ENCODE assay signal across 17 cellular contexts in genomic region chr6:125285936-125286335, GRCh38. TPM values are rescaled to one million over a fixed set of nuclear protein-coding genes. Genes with fewer than 3 reads are reported as not detected.
DNase-seq lines count a peak whose midpoint lies in the region; ATAC-seq and TF ChIP-seq lines count a peak whose summit lies in the region.
"Had no signal": no experiment of that assay in that cellular context is flagged by ENCODE, and none has a peak within 500 bp of the region (broad histone marks: within the 10 kb centered on the region; RNA-seq: fewer than 3 reads in every experiment).

No MANE protein-coding gene starts in this region.

- H2BK5ac ChIP-seq in IMR-90 (ENCODE audit: low read depth, low read length, poor library complexity, severe bottlenecking) (peak overlapping the region; percentile 52), mesenchymal stem cell (ENCODE audit: low read depth, low read length, poor library complexity, severe bottlenecking) (no peak overlapping the region)

- no peaks in the 10 kb centered on the region for H3K9me2 ChIP-seq in GM23248 (ENCODE audit: insufficient read depth)

- H3K4ac ChIP-seq in IMR-90 (ENCODE audit: low read depth, low read length) (no peak overlapping the region), mesenchymal stem cell (ENCODE audit: low read depth in 1 of 2, low read length in 2 of 2) (no peak overlapping the region)

- H3K27me3 ChIP-seq in GM23248 (replicated peaks; ENCODE audit: insufficient read depth) (no peaks in the 10 kb centered on the region), IMR-90 (ENCODE audit: control insufficient read depth, insufficient read depth, low read length) (no peaks in the 10 kb centered on the region), mesenchymal stem cell (ENCODE audit: control insufficient read depth in 1 of 2, insufficient read depth in 1 of 2, low read length in 2 of 2) (no peaks in the 10 kb centered on the region), sigmoid colon (no peaks in the 10 kb centered on the region)
- H3K27me3 ChIP-seq: BLaER1 had no signal

- DNase-seq in GM23248: peak; percentile 19
- peak; percentile 57 for DNase-seq in IMR-90
- DNase-seq in choroid plexus epithelial cell (ENCODE audit: low read depth): peak; percentile 55
- peak; percentile 14 for DNase-seq in mesenchymal stem cell
- DNase-seq in sigmoid colon: no peak
- no peak for DNase-seq in KG1 (lab: John Stamatoyannopoulos, UW)
- DNase-seq in cortex of kidney (lab: John Stamatoyannopoulos, UW): no peak
- DNase-seq in mucosa of descending colon: no peak
- DNase-seq: 8988T; CD4-positive, alpha-beta memory T cell; DMS153; DMS79; GDM1; GOT3; H7 had no signal

- H3K27ac ChIP-seq in GM23248: no peak overlapping the region
- H3K27ac ChIP-seq in IMR-90 (ENCODE audit: insufficient read depth, low read length): no peak overlapping the region
- H3K27ac ChIP-seq in mesenchymal stem cell (ENCODE audit: low read length, poor library complexity, severe bottlenecking): no peak overlapping the region
- no peak overlapping the region for H3K27ac ChIP-seq in sigmoid colon
- H3K27ac ChIP-seq: BLaER1 had no signal

- TF ChIP-seq CTCF in IMR-90 (conservative IDR thresholded peaks at IDR 0.05; ENCODE audit: low read depth, low read length) (no peak), choroid plexus epithelial cell (conservative IDR thresholded peaks at IDR 0.05; ENCODE audit: low read depth, low read length) (no peak), sigmoid colon (IDR thresholded peaks at IDR 0.05) (no peak), mucosa of descending colon (IDR thresholded peaks at IDR 0.05) (no peak)

- TF ChIP-seq RAD21 in IMR-90 (IDR thresholded peaks at IDR 0.05; ENCODE audit: low read length): no peak

- POLR2A ChIA-PET in IMR-90 (lab: Charles Lee; ENCODE audit: unreplicated experiment): no interaction called here

- H3K18ac ChIP-seq in IMR-90 (ENCODE audit: low read depth, low read length) (peak overlapping the region; percentile 5; the same call in 1 of the 2 replicates), mesenchymal stem cell (ENCODE audit: low read depth in 1 of 2, low read length in 2 of 2) (no peak overlapping the region)

- H4K20me1 ChIP-seq in GM23248 (ENCODE audit: insufficient read depth): no peaks in the 10 kb centered on the region
- H4K20me1 ChIP-seq in IMR-90 (ENCODE audit: insufficient read depth, low read length): no peaks in the 10 kb centered on the region

- dilution Hi-C loops in IMR-90 (cut with HindIII; ENCODE audit: low sequenced_read_pairs, unreplicated experiment): no loop called here

- no TSS peak for BruUV-seq in IMR-90 (replicated peaks; lab: Mats Ljungman, UMichigan)

- no peak overlapping the region for H4K91ac ChIP-seq in IMR-90 (ENCODE audit: insufficient read depth, low read depth, low read length)
- no peak overlapping the region for H4K91ac ChIP-seq in mesenchymal stem cell (ENCODE audit: low read length)

- H2BK12ac ChIP-seq in mesenchymal stem cell (ENCODE audit: low read length in 2 of 2): no peak overlapping the region

- H3K4me3 ChIP-seq in GM23248 (no peak overlapping the region), IMR-90 (ENCODE audit: insufficient read depth, low read depth, low read length) (no peak overlapping the region), choroid plexus epithelial cell (ENCODE audit: low read depth, low read length) (no peak overlapping the region), mesenchymal stem cell (ENCODE audit: insufficient read depth in 1 of 2, low read depth in 1 of 2, low read length in 2 of 2) (no peak overlapping the region), sigmoid colon (no peak overlapping the region), mucosa of descending colon (no peak overlapping the region)
- H3K4me3 ChIP-seq: BLaER1 had no signal

- no peaks in the 10 kb centered on the region for H3F3A ChIP-seq in GM23248 (ENCODE audit: insufficient read depth)

- in situ Hi-C loops in GM23248 (cut with MboI) (no loop called here), IMR-90 (cut with MboI; ENCODE audit: low sequenced_read_pairs) (no loop called here)

- no peak for TF ChIP-seq EP300 in sigmoid colon (IDR thresholded peaks at IDR 0.05)

- H3K36me3 ChIP-seq in GM23248 (ENCODE audit: low read depth): peaks cover 25% of the 10 kb centered on the region
- peaks cover 11% of the 10 kb centered on the region for H3K36me3 ChIP-seq in IMR-90 (ENCODE audit: control insufficient read depth, insufficient read depth, low read length)
- H3K36me3 ChIP-seq in mesenchymal stem cell (ENCODE audit: control insufficient read depth in 1 of 2, insufficient read depth in 2 of 2, low read depth in 1 of 2, low read length in 2 of 2): peaks cover 10 to 59% of the 10 kb centered on the region in 2 experiments
- H3K36me3 ChIP-seq in sigmoid colon: peaks cover 0 to 54% (median 4%) of the 10 kb centered on the region in 4 donors
- H3K36me3 ChIP-seq in mucosa of descending colon (ENCODE audit: low read depth): no peaks in the 10 kb centered on the region

- H3K79me1 ChIP-seq in IMR-90 (ENCODE audit: low read depth in 1 of 2, low read length in 2 of 2) (peaks cover 4 to 14% of the 10 kb centered on the region in 2 experiments), mesenchymal stem cell (replicated peaks; ENCODE audit: low read length, poor library complexity, severe bottlenecking) (peaks cover 8% of the 10 kb centered on the region)

- H3K23ac ChIP-seq in IMR-90 (ENCODE audit: low read depth, low read length) (no peak overlapping the region), mesenchymal stem cell (ENCODE audit: low read length in 2 of 2) (no peak overlapping the region)

- intact Hi-C loops in IMR-90 (cut with micrococcal nuclease) (no loop called here), sigmoid colon (cut with DNase I) (no loop called here), mucosa of descending colon (cut with DNase I, micrococcal nuclease) (no loop called here)

- no peak overlapping the region for H2BK20ac ChIP-seq in IMR-90 (ENCODE audit: low read depth, low read length)

- no peak for TF ChIP-seq POLR2A in IMR-90 (IDR thresholded peaks at IDR 0.05; ENCODE audit: low read depth, low read length)
- TF ChIP-seq POLR2A in sigmoid colon (IDR thresholded peaks at IDR 0.05): no peak

- no peak overlapping the region for H2AK9ac ChIP-seq in IMR-90 (replicated peaks; ENCODE audit: low read depth, low read length, poor library complexity)

- no peak overlapping the region for H2BK120ac ChIP-seq in IMR-90 (ENCODE audit: low read depth, low read length)
- no peak overlapping the region for H2BK120ac ChIP-seq in mesenchymal stem cell (ENCODE audit: low read depth, low read length)

- H3K56ac ChIP-seq in IMR-90 (ENCODE audit: extremely low read depth, insufficient read depth, low read length): no peak overlapping the region

- 94% methylated on average over 1 of the region's 1 CpG for WGBS in GM23248 (ENCODE audit: low coverage in 1 of 2, low lambda C conversion rate in 2 of 2, missing lambda C conversion rate in 2 of 2), 2 experiments
- WGBS in IMR-90 (ENCODE audit: extremely low coverage in 2 of 2, insufficient read length in 1 of 2), 2 experiments: no CpG with 5 or more reads among the region's 1 CpG
- no CpG with 5 or more reads among the region's 1 CpG for WGBS in mesenchymal stem cell
- WGBS in sigmoid colon, 2 donors: 96 to 100% methylated on average over 1 of the region's 1 CpG

- H3K79me2 ChIP-seq in GM23248 (ENCODE audit: insufficient read depth): peaks cover 49% of the 10 kb centered on the region

- H2AK5ac ChIP-seq in IMR-90 (ENCODE audit: low read depth, low read length): no peak overlapping the region
- H2AK5ac ChIP-seq in mesenchymal stem cell (ENCODE audit: low read length, severe bottlenecking): no peak overlapping the region

- H3K4me2 ChIP-seq in GM23248 (ENCODE audit: unreplicated experiment): no peak overlapping the region
- no peak overlapping the region for H3K4me2 ChIP-seq in IMR-90 (ENCODE audit: low read depth, low read length)
- no peak overlapping the region for H3K4me2 ChIP-seq in mesenchymal stem cell (ENCODE audit: low read length, poor library complexity, severe bottlenecking)
- H3K4me2 ChIP-seq: BLaER1 had no signal

- H3K4me1 ChIP-seq in GM23248 (ENCODE audit: insufficient read depth) (no peaks in the 10 kb centered on the region), IMR-90 (ENCODE audit: control insufficient read depth, insufficient read depth, low read length) (no peaks in the 10 kb centered on the region), mesenchymal stem cell (ENCODE audit: control insufficient read depth, insufficient read depth, low read depth, low read length) (no peaks in the 10 kb centered on the region), sigmoid colon (no peaks in the 10 kb centered on the region), mucosa of descending colon (ENCODE audit: low read depth) (no peaks in the 10 kb centered on the region)
- H3K4me1 ChIP-seq: BLaER1 had no signal

- CTCF ChIA-PET in IMR-90 (lab: Yijun Ruan, JAX): no interaction called here

- H4K8ac ChIP-seq in IMR-90 (ENCODE audit: low read depth in 2 of 2, low read length in 2 of 2) (no peak overlapping the region), mesenchymal stem cell (ENCODE audit: low read length) (no peak overlapping the region)

- H3K9ac ChIP-seq in GM23248: no peak overlapping the region
- no peak overlapping the region for H3K9ac ChIP-seq in IMR-90 (ENCODE audit: low read depth, low read length)
- no peak overlapping the region for H3K9ac ChIP-seq in mesenchymal stem cell (ENCODE audit: low read length)
- H3K9ac ChIP-seq: BLaER1 had no signal

- no peak overlapping the region for H2BK15ac ChIP-seq in IMR-90 (ENCODE audit: low read depth, low read length)
- H2BK15ac ChIP-seq in mesenchymal stem cell (ENCODE audit: low read depth, poor library complexity, severe bottlenecking): no peak overlapping the region

- peak; percentile 71 for ATAC-seq in IMR-90 (ENCODE audit: low read depth)
- ATAC-seq in mucosa of descending colon: no peak
- ATAC-seq: HCT116 had no signal

- H3K9me3 ChIP-seq in GM23248 (ENCODE audit: low read depth) (no peaks in the 10 kb centered on the region), IMR-90 (ENCODE audit: control insufficient read depth, insufficient read depth, low read length) (no peaks in the 10 kb centered on the region), mesenchymal stem cell (ENCODE audit: control insufficient read depth, low read length) (peaks cover 14% of the 10 kb centered on the region), sigmoid colon (no peaks in the 10 kb centered on the region), mucosa of descending colon (peaks cover 6% of the 10 kb centered on the region)

- no peak overlapping the region for H4K5ac ChIP-seq in IMR-90 (ENCODE audit: low read depth, low read length)

- H3K9me1 ChIP-seq in IMR-90 (ENCODE audit: insufficient read depth, low read length): no peaks in the 10 kb centered on the region

- H2AFZ ChIP-seq in GM23248: no peak overlapping the region
- H2AFZ ChIP-seq in IMR-90 (replicated peaks; ENCODE audit: low read length, poor library complexity): no peak overlapping the region
- H2AFZ ChIP-seq in mesenchymal stem cell (ENCODE audit: low read depth, low read length): no peak overlapping the region

- no peak overlapping the region for H3K14ac ChIP-seq in IMR-90 (replicated peaks; ENCODE audit: low read depth, low read length)
- no peak overlapping the region for H3K14ac ChIP-seq in mesenchymal stem cell (ENCODE audit: low read length in 2 of 2)

RNA-seq across cellular contexts. Expression of gene HDDC2, which starts 15.8 kb away (rescaled TPM):
- 51.1 and 55.1 TPM in 2 replicates for total RNA-seq in GM23248 (2014; rRNA removed; shearing (Covaris generic))
- 83.2 and 84.2 TPM in 2 replicates for polyA plus RNA-seq in GM23248 (2016; fragmentation: Nextera tagmentation; extraction: Ambion mirVana)
- 40.9 and 51.4 TPM in 2 replicates for total RNA-seq in IMR-90 (2012; rRNA removed)
- polyA plus RNA-seq in IMR-90 (2012; rRNA removed): 61.5 and 68.6 TPM in 2 replicates
- polyA plus RNA-seq in IMR-90 (2012; cell fraction: cytosol; rRNA removed): 50.9 and 52.6 TPM in 2 replicates
- polyA plus RNA-seq in IMR-90 (2012; cell fraction: nucleus; rRNA removed; ENCODE audit: low replicate concordance): 12.9 and 36.9 TPM in 2 replicates
- polyA plus RNA-seq in mesenchymal stem cell (2013, experiment 1 of 2): 47.5 TPM
- polyA plus RNA-seq in mesenchymal stem cell (2013, experiment 2 of 2): 50.7 TPM
- 10 to 100 TPM; 39.9 to 61.7 (median 55.8) TPM for total RNA-seq in sigmoid colon
- polyA plus RNA-seq in sigmoid colon: 10 to 100 TPM; 56.0 to 82.9 (median 59.6) TPM
- total RNA-seq in mucosa of descending colon: 10 to 100 TPM; 39.9 to 64.2 (median 56.7) TPM

Comparison
In these comparisons a context has a peak if more than half of its experiments do, and no peak if none do; other contexts are left out.
1. DNase-seq: peak in GM23248 (single experiment), IMR-90 (single experiment), choroid plexus epithelial cell (single experiment) and mesenchymal stem cell (single experiment); none in sigmoid colon (single experiment), KG1 (single experiment), cortex of kidney (single experiment) and mucosa of descending colon (0 of 3).